8 cellular contexts compared by ENCODE assay signal in the genomic region with DNA sequence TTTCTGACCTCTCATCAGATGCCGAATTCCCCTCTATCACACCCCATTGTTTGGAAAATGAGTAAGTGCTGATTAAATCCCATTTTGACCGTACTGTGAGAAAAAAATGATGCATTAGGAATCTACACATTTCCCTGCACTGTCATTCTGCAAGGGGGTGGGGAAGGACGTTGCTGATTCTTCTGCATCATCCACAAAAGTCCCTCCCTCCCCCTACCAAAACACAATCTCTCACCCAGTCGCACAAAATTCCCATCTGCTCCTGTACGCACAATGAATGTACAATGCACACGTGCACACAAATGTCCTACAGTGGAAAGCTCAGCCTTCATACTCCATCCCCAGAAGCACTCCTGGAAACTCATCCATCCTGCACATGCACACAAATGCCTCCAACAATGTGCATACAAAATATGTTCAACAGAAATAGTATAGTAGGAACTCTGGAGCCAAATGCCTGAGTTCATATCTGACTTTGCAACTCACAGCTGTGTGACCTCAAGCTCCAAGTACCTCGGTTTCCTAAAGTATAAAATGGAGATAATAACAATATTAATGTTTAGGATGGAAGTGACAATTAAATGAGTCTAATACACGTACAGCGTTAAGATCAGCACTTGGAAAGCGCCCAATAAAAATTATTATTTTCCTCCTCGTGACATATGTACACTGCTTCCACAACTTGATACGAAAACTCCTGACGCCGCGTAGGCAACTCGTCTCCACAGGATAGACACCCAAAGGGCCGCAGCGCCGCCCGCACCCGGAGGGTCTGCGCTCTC. TPM values are rescaled to one million over a fixed set of nuclear protein-coding genes. Genes with fewer than 3 reads are reported as not detected.
DNase-seq lines count a peak whose midpoint lies in the region; ATAC-seq and TF ChIP-seq lines count a peak whose summit lies in the region.

No MANE protein-coding gene starts in this region.

- ATAC-seq in left lung (no peak), GM19395 (IDR thresholded peaks at IDR 0.05; ENCODE audit: unreplicated experiment) (no peak)

- H3K27me3 ChIP-seq in left lung: no peaks in the 10 kb centered on the region

- H3K36me3 ChIP-seq in left lung: peaks cover 0 to 31% of the 10 kb centered on the region in 2 donors

- H3K27ac ChIP-seq in left lung (peak overlapping the region; percentile 96 to 98), substantia nigra (ENCODE audit: low read depth, low read length, poor library complexity, severe bottlenecking) (peak overlapping the region; percentile 89)

- H3K4me1 ChIP-seq in left lung: peaks cover 49 to 90% of the 10 kb centered on the region in 2 donors

- TF ChIP-seq CTCF in astrocyte of the cerebellum (IDR thresholded peaks at IDR 0.05; ENCODE audit: low read depth, low read length, missing control alignments) (no peak), left lung (IDR thresholded peaks at IDR 0.05) (no peak)

- H3K4me3 ChIP-seq in astrocyte of the cerebellum (ENCODE audit: low read depth, low read length): peak overlapping the region; percentile 84
- peak overlapping the region; percentile 90 to 94 for H3K4me3 ChIP-seq in left lung

- no peaks in the 10 kb centered on the region for H3K9me3 ChIP-seq in left lung

- DNase-seq in DMS 273 (lab: John Stamatoyannopoulos, UW; ENCODE audit: unreplicated experiment) (peak; percentile 68), DMS 273 treated with DMSO at 0.1 percent for 48 hours (lab: John Stamatoyannopoulos, UW) (no peak), M059J (ENCODE audit: low read depth) (peak; percentile 80), astrocyte of the cerebellum (ENCODE audit: low read depth) (no peak), left lung (no peak), substantia nigra (lab: John Stamatoyannopoulos, UW) (no peak), NCI-H69 (lab: John Stamatoyannopoulos, UW) (no peak)

- in situ Hi-C loops in astrocyte of the cerebellum (cut with HindIII; ENCODE audit: low sequenced_read_pairs): no loop called here

- intact Hi-C loops in left lung (cut with DNase I): no loop called here

RNA-seq across cellular contexts. Expression of gene TNIP1, which starts 0.8 kb away (rescaled TPM):
- total RNA-seq in M059J (2014; rRNA removed; shearing (Covaris generic)): 85.3 and 116 TPM in 2 replicates
- total RNA-seq in left lung: 100 to 1,000 TPM; 111 to 133 TPM

RNA-seq across cellular contexts. Expression of gene GPX3, which starts 59.6 kb away (rescaled TPM):
- total RNA-seq in M059J (2014; rRNA removed; shearing (Covaris generic)): 62.3 and 68.5 TPM in 2 replicates
- total RNA-seq in left lung: 100 to 1,000 TPM; 391 to 424 TPM

Comparison
In these comparisons a context has a peak if more than half of its experiments do, and no peak if none do; other contexts are left out.
1. DNase-seq: peak in DMS 273 (single experiment) and M059J (single experiment); none in DMS 273 treated with DMSO at 0.1 percent for 48 hours (single experiment), astrocyte of the cerebellum (single experiment), left lung (0 of 2), substantia nigra (0 of 49) and NCI-H69 (single experiment).